Comparison of ENCODE assay signal across 20 cellular contexts in genomic region chr4:1370321-1371124, GRCh38. TPM values are rescaled to one million over a fixed set of nuclear protein-coding genes. Genes with fewer than 3 reads are reported as not detected.
"Had no signal": no experiment of that assay in that cellular context is flagged by ENCODE, and none has a peak within 500 bp of the region (broad histone marks: within the 10 kb centered on the region; RNA-seq: fewer than 3 reads in every experiment).

No MANE protein-coding gene starts in this region.

- DNase-seq: activated CD4-positive, alpha-beta T cell treated with anti-CD3 and anti-CD28 coated beads, Interleukin-2, amount 10 ng/mL, durations not matched to agents 7 days and 5 days; activated CD4-positive, CD25-positive, alpha-beta regulatory T cell; activated naive CD4-positive, alpha-beta T cell treated with anti-CD3 and anti-CD28 coated beads, Interleukin-2, amount 10 ng/mL, durations not matched to agents 7 days and 5 days; activated T-cell treated with anti-CD3 and anti-CD28 coated beads for 4 hours; amniotic stem cell; stimulated activated CD4-positive, alpha-beta T cell treated with anti-CD3 and anti-CD28 coated beads, Interleukin-2, amount 100 ng/mL, for 24 hours; stimulated activated naive CD4-positive, alpha-beta T cell; transverse colon had no signal

- H3K4me1 ChIP-seq: breast epithelium, heart right ventricle, transverse colon had no signal

- H3K27me3 ChIP-seq: breast epithelium, heart right ventricle, transverse colon had no signal

- H3K36me3 Mint-ChIP-seq: activated naive CD4-positive, alpha-beta T cell treated with anti-CD3 and anti-CD28 coated beads, Interleukin-2, amount 10 ng/mL, durations not matched to agents 7 days and 5 days had no signal

- FAIRE-seq: frontal cortex, islet of Langerhans had no signal

- ATAC-seq: activated T-helper 17 cell treated with anti-CD3 and anti-CD28 coated beads, Interleukin-2, amount 50 U/mL, for 72 hours; heart right ventricle; naive thymus-derived CD4-positive, alpha-beta T cell; SK-N-SH treated with all-trans-retinoic acid at 6 μM for 48 hours had no signal

- H3K9me3 Mint-ChIP-seq: activated CD4-positive, alpha-beta T cell treated with anti-CD3 and anti-CD28 coated beads, Interleukin-2, amount 10 ng/mL, durations not matched to agents 7 days and 5 days; activated naive CD4-positive, alpha-beta T cell treated with anti-CD3 and anti-CD28 coated beads, Interleukin-2, amount 10 ng/mL, durations not matched to agents 7 days and 5 days; activated T-helper 17 cell treated with anti-CD3 and anti-CD28 coated beads, Interleukin-2, amount 50 U/mL, for 72 hours; T-helper 1 cell treated with Interleukin-12 subunit alpha and Interleukin-12 subunit beta and Interleukin-4 antibody, amounts not matched to agents 30 μg/mL and 1 μg/mL, for 36 hours had no signal

- H3K4me3 ChIP-seq: breast epithelium, heart right ventricle, transverse colon had no signal

- H3K36me3 ChIP-seq: breast epithelium, transverse colon had no signal

- H3K9me3 ChIP-seq: breast epithelium, heart right ventricle, transverse colon had no signal

- H3K4me3 Mint-ChIP-seq: activated CD4-positive, alpha-beta T cell treated with anti-CD3 and anti-CD28 coated beads, Interleukin-2, amount 10 ng/mL, durations not matched to agents 7 days and 5 days; activated naive CD4-positive, alpha-beta T cell treated with anti-CD3 and anti-CD28 coated beads, Interleukin-2, amount 10 ng/mL, durations not matched to agents 7 days and 5 days; activated T-helper 17 cell treated with anti-CD3 and anti-CD28 coated beads, Interleukin-2, amount 50 U/mL, for 72 hours; naive thymus-derived CD4-positive, alpha-beta T cell; T-helper 1 cell treated with Interleukin-12 subunit alpha and Interleukin-12 subunit beta and Interleukin-4 antibody, amounts not matched to agents 30 μg/mL and 1 μg/mL, for 36 hours had no signal

- H3K4me1 Mint-ChIP-seq: activated CD4-positive, alpha-beta T cell treated with anti-CD3 and anti-CD28 coated beads, Interleukin-2, amount 10 ng/mL, durations not matched to agents 7 days and 5 days; activated naive CD4-positive, alpha-beta T cell treated with anti-CD3 and anti-CD28 coated beads, Interleukin-2, amount 10 ng/mL, durations not matched to agents 7 days and 5 days; activated T-helper 17 cell treated with anti-CD3 and anti-CD28 coated beads, Interleukin-2, amount 50 U/mL, for 72 hours had no signal

- H3K27ac ChIP-seq: breast epithelium, heart right ventricle, transverse colon had no signal

- H3K27me3 Mint-ChIP-seq: activated CD4-positive, alpha-beta T cell treated with anti-CD3 and anti-CD28 coated beads, Interleukin-2, amount 10 ng/mL, durations not matched to agents 7 days and 5 days; activated naive CD4-positive, alpha-beta T cell treated with anti-CD3 and anti-CD28 coated beads, Interleukin-2, amount 10 ng/mL, durations not matched to agents 7 days and 5 days; activated T-helper 17 cell treated with anti-CD3 and anti-CD28 coated beads, Interleukin-2, amount 50 U/mL, for 72 hours; naive thymus-derived CD4-positive, alpha-beta T cell had no signal

- H3K27ac Mint-ChIP-seq: activated CD4-positive, alpha-beta T cell treated with anti-CD3 and anti-CD28 coated beads, Interleukin-2, amount 10 ng/mL, durations not matched to agents 7 days and 5 days; activated naive CD4-positive, alpha-beta T cell treated with anti-CD3 and anti-CD28 coated beads, Interleukin-2, amount 10 ng/mL, durations not matched to agents 7 days and 5 days; activated T-helper 17 cell treated with anti-CD3 and anti-CD28 coated beads, Interleukin-2, amount 50 U/mL, for 72 hours; T-helper 1 cell treated with Interleukin-12 subunit alpha and Interleukin-12 subunit beta and Interleukin-4 antibody, amounts not matched to agents 30 μg/mL and 1 μg/mL, for 36 hours had no signal

RNA-seq across cellular contexts. Expression of gene NKX1-1, which starts 35.7 kb away (rescaled TPM):
- total RNA-seq: activated CD4-positive, alpha-beta T cell treated with anti-CD3 and anti-CD28 coated beads, Interleukin-2, amount 10 ng/mL, durations not matched to agents 7 days and 5 days; activated CD8-positive, alpha-beta memory T cell treated with anti-CD3 and anti-CD28 coated beads for 36 hours; activated T-helper 17 cell treated with anti-CD3 and anti-CD28 coated beads, Interleukin-2, amount 50 U/mL, for 72 hours; breast epithelium; frontal cortex; heart right ventricle; lower leg skin; naive thymus-derived CD4-positive, alpha-beta T cell; osteocyte; renal cortical epithelial cell; transverse colon had no signal
- polyA plus RNA-seq: heart right ventricle; naive thymus-derived CD4-positive, alpha-beta T cell had no signal
